1 cellular context compared by ENCODE assay signal in genomic region chr7:143603549-143603948, GRCh38. TPM values are rescaled to one million over a fixed set of nuclear protein-coding genes. Genes with fewer than 3 reads are reported as not detected.
"Had no signal": no experiment of that assay in that cellular context is flagged by ENCODE, and none has a peak within 500 bp of the region (broad histone marks: within the 10 kb centered on the region; RNA-seq: fewer than 3 reads in every experiment).

No MANE protein-coding gene starts in this region.

RNA-seq across cellular contexts. Expression of gene TCAF2, which starts 17.2 kb away (rescaled TPM):
- total RNA-seq: G401 had no signal

RNA-seq across cellular contexts. Expression of gene CTAGE15, which starts 31.9 kb away (rescaled TPM):
- total RNA-seq: G401 had no signal
